In genomic region chr1:164155337-164155850, GRCh38 we compare ENCODE assay signal across 1 cellular context.
TF ChIP-seq lines count a peak whose summit lies in the region.

No MANE protein-coding gene starts in this region.

TF ChIP-seq in GM23338, 12 proteins besides CTCF, POLR2A, EP300 and RAD21 (continued from another document):
- TF ChIP-seq ZNF462 (CRISPR knock-in tag; IDR thresholded peaks at IDR 0.05) (no peak), ZNF331 (CRISPR knock-in tag; IDR thresholded peaks at IDR 0.05; ENCODE audit: low read depth) (no peak), JUNB (IDR thresholded peaks at IDR 0.05; ENCODE audit: unreplicated experiment) (no peak), POLR2AphosphoS5 (IDR thresholded peaks at IDR 0.05; ENCODE audit: low read depth) (no peak), CREB1 (CRISPR knock-in tag; IDR thresholded peaks at IDR 0.05; ENCODE audit: low read depth) (no peak), ETS1 (IDR thresholded peaks at IDR 0.05) (no peak)
